Comparison of ENCODE assay signal across 8 cellular contexts in the genomic region with DNA sequence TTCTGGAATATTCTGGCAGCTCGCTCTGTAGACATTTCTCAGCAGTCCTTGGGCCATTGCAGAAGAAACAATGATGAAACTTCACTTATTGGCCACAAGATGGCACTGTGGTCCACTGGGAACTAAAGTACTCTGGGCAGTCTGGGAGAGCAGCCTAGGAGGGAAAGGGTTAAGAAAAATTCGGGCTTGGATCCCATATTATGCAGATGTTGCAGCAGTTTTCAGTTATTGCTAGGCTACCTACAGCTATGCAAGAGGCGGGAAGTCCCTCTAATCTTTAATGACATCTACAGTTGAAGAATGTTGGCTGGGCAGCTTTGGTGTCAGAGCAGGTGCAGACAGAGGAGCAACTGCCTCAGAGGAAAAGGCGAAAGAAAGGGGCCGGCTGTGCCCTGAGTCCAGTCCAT.
DNase-seq lines count a peak whose midpoint lies in the region; ATAC-seq and TF ChIP-seq lines count a peak whose summit lies in the region.

No MANE protein-coding gene starts in this region.

- no peak overlapping the region for H3K4me2 ChIP-seq in OCI-LY1 (ENCODE audit: low read length)

- H4K20me1 ChIP-seq in OCI-LY1 (ENCODE audit: insufficient read depth, low read length): no peaks in the 10 kb centered on the region

- peak; percentile 89 for TF ChIP-seq CTCF in OCI-LY1 (IDR thresholded peaks at IDR 0.05; ENCODE audit: low read length)
- TF ChIP-seq CTCF in liver (IDR thresholded peaks at IDR 0.05; ENCODE audit: low read depth, low read length, missing input control): peak; percentile 58
- peak; percentile 88 for TF ChIP-seq CTCF in type B pancreatic cell (conservative IDR thresholded peaks at IDR 0.05)

- no peaks in the 10 kb centered on the region for H3F3A ChIP-seq in OCI-LY1 (ENCODE audit: insufficient read depth, low read length)

- H3K9me3 ChIP-seq in OCI-LY1 (ENCODE audit: low read length): no peaks in the 10 kb centered on the region
- H3K9me3 ChIP-seq in liver (ENCODE audit: control insufficient read depth in 4 of 4, low read length in 3 of 4): no peaks in the 10 kb centered on the region

- peak overlapping the region; percentile 2 for H3K4me3 Mint-ChIP-seq in central memory CD8-positive, alpha-beta T cell
- no peak overlapping the region for H3K4me3 Mint-ChIP-seq in type B pancreatic cell

- peak; percentile 71 for ATAC-seq in GM19455 (IDR thresholded peaks at IDR 0.05; ENCODE audit: unreplicated experiment)
- ATAC-seq in HG03442 (IDR thresholded peaks at IDR 0.05; ENCODE audit: unreplicated experiment): peak; percentile 85
- ATAC-seq in central memory CD8-positive, alpha-beta T cell (replicated peaks; ENCODE audit: extremely low read depth, poor library complexity, severe bottlenecking): peak; percentile 49

- WGBS in liver: 19% methylated on average over 5 of the region's 5 CpGs

- H3K4me1 ChIP-seq in OCI-LY1 (ENCODE audit: insufficient read depth, low read length, severe bottlenecking) (no peaks in the 10 kb centered on the region), liver (ENCODE audit: control insufficient read depth in 4 of 4, insufficient read depth in 4 of 4, low read length in 3 of 4) (no peaks in the 10 kb centered on the region)

- H3K27ac ChIP-seq in OCI-LY1 (ENCODE audit: low read depth, low read length, poor library complexity, severe bottlenecking) (no peak overlapping the region), liver (ENCODE audit: low read depth in 1 of 2, low read length in 2 of 2) (no peak overlapping the region)

- DNase-seq in NCI-H510A treated with DMSO at 0.1 percent for 48 hours (lab: John Stamatoyannopoulos, UW) (peak; percentile 1), NCI-H510A (lab: John Stamatoyannopoulos, UW) (no peak), type B pancreatic cell (ENCODE audit: extremely low spot score, unreplicated experiment) (no peak)
- no peak for DNase-seq in central memory CD8-positive, alpha-beta T cell (ENCODE audit: low spot score in 2 of 2)

- H3K79me2 ChIP-seq in OCI-LY1 (ENCODE audit: insufficient read depth, low read length): no peaks in the 10 kb centered on the region

- peaks cover 1% of the 10 kb centered on the region for H3K27me3 Mint-ChIP-seq in central memory CD8-positive, alpha-beta T cell
- H3K27me3 Mint-ChIP-seq in type B pancreatic cell: peaks cover 25% of the 10 kb centered on the region

- no peaks in the 10 kb centered on the region for H3K9me2 ChIP-seq in OCI-LY1 (ENCODE audit: low read depth, low read length)

- no peak overlapping the region for H2AFZ ChIP-seq in OCI-LY1 (ENCODE audit: low read length)

- no peaks in the 10 kb centered on the region for H3K9me3 Mint-ChIP-seq in central memory CD8-positive, alpha-beta T cell
- no peaks in the 10 kb centered on the region for H3K9me3 Mint-ChIP-seq in type B pancreatic cell

- no peak overlapping the region for H3K4me3 ChIP-seq in OCI-LY1 (ENCODE audit: low read depth, low read length, poor library complexity, severe bottlenecking)
- H3K4me3 ChIP-seq in liver (ENCODE audit: low read depth in 1 of 3, low read length in 3 of 3): no peak overlapping the region

- H3K27ac Mint-ChIP-seq in central memory CD8-positive, alpha-beta T cell (ENCODE audit: low read depth): no peak overlapping the region
- H3K27ac Mint-ChIP-seq in type B pancreatic cell: peak overlapping the region; percentile 21

- H3K27me3 ChIP-seq in OCI-LY1 (ENCODE audit: insufficient read depth, low read length) (peaks cover 8% of the 10 kb centered on the region; the same call in 1 of the 2 replicates), liver (ENCODE audit: control insufficient read depth in 4 of 4, insufficient read depth in 4 of 4, low read length in 3 of 4) (peaks cover 0 to 5% (median 1%) of the 10 kb centered on the region in 4 donors)

- TF ChIP-seq RAD21 in liver (IDR thresholded peaks at IDR 0.05): peak; percentile 69 to 83

- H3K9ac ChIP-seq in OCI-LY1 (ENCODE audit: low read length) (no peak overlapping the region), liver (ENCODE audit: low read depth in 1 of 2, low read length in 2 of 2) (no peak overlapping the region)

- peaks cover 9% of the 10 kb centered on the region for H3K4me1 Mint-ChIP-seq in central memory CD8-positive, alpha-beta T cell
- H3K4me1 Mint-ChIP-seq in type B pancreatic cell (ENCODE audit: unreplicated experiment): peaks cover 5% of the 10 kb centered on the region

- H3K36me3 ChIP-seq in OCI-LY1 (ENCODE audit: insufficient read depth, low read length): no peaks in the 10 kb centered on the region
- H3K36me3 ChIP-seq in liver (ENCODE audit: control insufficient read depth in 4 of 4, insufficient read depth in 3 of 4, low read depth in 1 of 4, low read length in 3 of 4): no peaks in the 10 kb centered on the region

- H3K36me3 Mint-ChIP-seq in central memory CD8-positive, alpha-beta T cell (ENCODE audit: insufficient read depth): peaks cover 2% of the 10 kb centered on the region
- no peaks in the 10 kb centered on the region for H3K36me3 Mint-ChIP-seq in type B pancreatic cell

TF ChIP-seq in liver, 16 proteins besides CTCF, POLR2A, EP300 and RAD21:
- TF ChIP-seq HNF4A (conservative IDR thresholded peaks at IDR 0.05) (no peak), MAX (IDR thresholded peaks at IDR 0.05) (no peak)
- TF ChIP-seq, protein P1, sequence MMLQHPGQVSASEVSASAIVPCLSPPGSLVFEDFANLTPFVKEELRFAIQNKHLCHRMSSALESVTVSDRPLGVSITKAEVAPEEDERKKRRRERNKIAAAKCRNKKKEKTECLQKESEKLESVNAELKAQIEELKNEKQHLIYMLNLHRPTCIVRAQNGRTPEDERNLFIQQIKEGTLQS (IDR thresholded peaks at IDR 0.05): peak; percentile 38
TF ChIP-seq in liver: peak in this region for 1.
